34 cellular contexts compared by ENCODE assay signal in genomic region chr7:98463837-98464557, GRCh38.
"Had no signal": no experiment of that assay in that cellular context is flagged by ENCODE, and none has a peak within 500 bp of the region (broad histone marks: within the 10 kb centered on the region; RNA-seq: fewer than 3 reads in every experiment).

No MANE protein-coding gene starts in this region.

- H3K4me3 ChIP-seq: adrenal gland, body of pancreas, breast epithelium had no signal

- ATAC-seq: activated CD8-positive, alpha-beta T cell treated with anti-CD3 and anti-CD28 coated beads for 36 hours; activated naive CD4-positive, alpha-beta T cell treated with anti-CD3 and anti-CD28 coated beads, Interleukin-2, amount 50 U/mL, for 72 hours; activated T-cell treated with anti-CD3 and anti-CD28 coated beads, Interleukin-2, amount 50 U/mL, for 4 hours; activated T-cell treated with anti-CD3 and anti-CD28 coated beads, Interleukin-2, amount 50 U/mL, for 72 hours; activated T-helper 17 cell treated with anti-CD3 and anti-CD28 coated beads, Interleukin-2, amount 50 U/mL, for 72 hours; body of pancreas had no signal

- FAIRE-seq: astrocyte, TTC549 had no signal

- H3K4me1 ChIP-seq: adrenal gland, breast epithelium had no signal

- H3K9me3 ChIP-seq: adrenal gland, body of pancreas had no signal

- H3K27me3 ChIP-seq: adrenal gland, body of pancreas, brain microvascular endothelial cell, breast epithelium had no signal

- DNase-seq: activated B cell treated with CpG ODN at 0.5 μM for 24 hours; activated CD4-positive, alpha-beta memory T cell treated with anti-CD3 and anti-CD28 coated beads for 36 hours; activated CD4-positive, alpha-beta T cell treated with anti-CD3 and anti-CD28 coated beads for 4 hours; activated CD4-positive, alpha-beta T cell treated with anti-CD3 and anti-CD28 coated beads, Interleukin-2, amount 10 ng/mL, durations not matched to agents 24 days and 14 days; activated CD4-positive, alpha-beta T cell treated with anti-CD3 and anti-CD28 coated beads, Interleukin-2, amount 50 U/mL, for 1 hour; activated CD4-positive, alpha-beta T cell treated with anti-CD3 and anti-CD28 coated beads, Interleukin-2, amount 50 U/mL, for 4 hours; activated CD4-positive, CD25-positive, alpha-beta regulatory T cell treated with anti-CD3 and anti-CD28 coated beads, Interleukin-2, amount 50 U/mL, for 72 hours; activated CD8-positive, alpha-beta memory T cell treated with anti-CD3 and anti-CD28 coated beads, Interleukin-2, amount 50 U/mL, for 4 hours; activated CD8-positive, alpha-beta T cell treated with anti-CD3 and anti-CD28 coated beads for 36 hours; activated effector memory CD4-positive, alpha-beta T cell treated with anti-CD3 and anti-CD28 coated beads, Interleukin-2, amount 50 U/mL, for 16 hours; activated gamma-delta T cell treated with Interleukin-2 at 50 U/mL for 16 hours; activated naive CD4-positive, alpha-beta T cell; activated naive CD4-positive, alpha-beta T cell treated with anti-CD3 and anti-CD28 coated beads for 36 hours; activated naive CD4-positive, alpha-beta T cell treated with anti-CD3 and anti-CD28 coated beads, Interleukin-2, amount 50 U/mL, for 16 hours; activated naive CD8-positive, alpha-beta T cell treated with anti-CD3 and anti-CD28 coated beads for 36 hours; activated T-cell treated with anti-CD3 and anti-CD28 coated beads for 4 hours; activated T-cell treated with anti-CD3 and anti-CD28 coated beads, Interleukin-2, amount 50 U/mL, for 1 hour; activated T-cell treated with anti-CD3 and anti-CD28 coated beads, Interleukin-2, amount 50 U/mL, for 4 hours; activated T-cell treated with anti-CD3 and anti-CD28 coated beads, Interleukin-2, amount 50 U/mL, for 72 hours; adrenal gland; amniotic stem cell; aorta; brain microvascular endothelial cell; cerebellar nuclear complex; T-helper 1 cell; T-helper 2 cell; T-helper 9 cell had no signal

- H3K36me3 ChIP-seq: adrenal gland, brain microvascular endothelial cell, breast epithelium had no signal

- H3K27ac ChIP-seq: adrenal gland, body of pancreas, brain microvascular endothelial cell, breast epithelium, VCaP had no signal
